ENCODE assay signal across 15 cellular contexts in the genomic region with DNA sequence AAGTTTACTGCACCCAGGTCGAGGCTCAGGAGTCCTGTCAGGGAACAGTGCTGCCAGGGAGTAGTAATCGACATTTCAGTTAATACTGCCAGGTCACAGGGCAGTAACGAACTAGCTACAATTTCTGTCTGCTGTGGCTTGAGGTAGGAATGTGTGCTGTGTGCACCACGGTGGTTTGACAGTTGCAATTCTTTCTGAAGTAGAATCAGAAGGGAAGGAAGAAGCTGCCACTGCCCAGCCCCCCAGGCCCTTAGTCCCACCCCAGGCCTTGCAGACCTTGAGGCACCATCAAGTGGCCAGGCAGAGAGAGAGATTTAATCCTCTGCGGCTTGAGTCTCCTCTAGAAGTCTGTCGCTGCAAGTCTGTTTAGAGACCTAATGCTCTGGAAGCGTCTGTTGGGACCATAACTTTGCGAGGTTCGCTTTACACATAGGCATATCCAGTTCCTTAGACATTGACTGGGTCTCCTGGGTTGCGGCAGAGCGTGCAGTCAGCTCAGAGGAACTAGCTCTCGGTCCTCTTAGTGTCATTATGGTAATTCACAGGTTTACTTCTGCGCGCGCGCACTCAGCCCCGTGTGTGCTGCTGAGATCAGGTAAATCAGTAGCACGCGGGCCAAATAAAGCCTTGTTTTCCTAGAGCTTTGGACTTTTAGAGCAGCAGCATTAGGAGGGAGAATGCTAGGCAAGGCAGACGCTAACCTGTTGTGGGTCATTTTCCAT. TPM values are rescaled to one million over a fixed set of nuclear protein-coding genes. Genes with fewer than 3 reads are reported as not detected.
DNase-seq lines count a peak whose midpoint lies in the region; ATAC-seq and TF ChIP-seq lines count a peak whose summit lies in the region.
"Had no signal": no experiment of that assay in that cellular context is flagged by ENCODE, and none has a peak within 500 bp of the region (broad histone marks: within the 10 kb centered on the region; RNA-seq: fewer than 3 reads in every experiment).

No MANE protein-coding gene starts in this region.

- TF ChIP-seq EP300 in SK-N-SH (IDR thresholded peaks at IDR 0.05; ENCODE audit: borderline replicate concordance in 1 of 2, low read depth in 1 of 2, low read length in 1 of 2) (no peak), sigmoid colon (IDR thresholded peaks at IDR 0.05) (no peak)

- H3K36me3 ChIP-seq in SK-N-SH (replicated peaks in 1 of 2; ENCODE audit: control insufficient read depth in 1 of 2, insufficient read depth in 2 of 2, low read length in 1 of 2) (no peaks in the 10 kb centered on the region), hepatocyte (replicated peaks; ENCODE audit: insufficient read depth, low read depth) (no peaks in the 10 kb centered on the region), sigmoid colon (no peaks in the 10 kb centered on the region)
- H3K36me3 ChIP-seq: neutrophil, SJSA1 had no signal

- peaks cover 83% of the 10 kb centered on the region for H3K27me3 Mint-ChIP-seq in activated CD4-positive, alpha-beta memory T cell treated with anti-CD3 and anti-CD28 coated beads, Interleukin-2, amount 10 ng/mL, durations not matched to agents 7 days and 5 days

- no peak overlapping the region for H3K4me3 ChIP-seq in SK-N-SH (ENCODE audit: low read depth in 2 of 2, low read length in 1 of 2)
- no peak overlapping the region for H3K4me3 ChIP-seq in hepatocyte
- no peak overlapping the region for H3K4me3 ChIP-seq in sigmoid colon
- H3K4me3 ChIP-seq: dorsolateral prefrontal cortex, SJSA1 had no signal

- H3K4me3 Mint-ChIP-seq in activated CD4-positive, alpha-beta memory T cell treated with anti-CD3 and anti-CD28 coated beads, Interleukin-2, amount 10 ng/mL, durations not matched to agents 7 days and 5 days, result no peak overlapping the region
- H3K4me3 Mint-ChIP-seq: CD8-positive, alpha-beta T cell had no signal

- H4K20me1 ChIP-seq in SK-N-SH (ENCODE audit: insufficient read depth) (no peaks in the 10 kb centered on the region), hepatocyte (ENCODE audit: insufficient read depth, poor library complexity, severe bottlenecking) (no peaks in the 10 kb centered on the region)

- POLR2A ChIA-PET in SK-N-SH (lab: Yijun Ruan, JAX), result no interaction called here
- POLR2A ChIA-PET in activated CD4-positive, alpha-beta memory T cell treated with anti-CD3 and anti-CD28 coated beads, Interleukin-2, amount 10 ng/mL, durations not matched to agents 7 days and 5 days (lab: Charles Lee), result no interaction called here

- H3K4me1 ChIP-seq in SK-N-SH (ENCODE audit: control insufficient read depth in 1 of 2, insufficient read depth in 2 of 2, low read depth in 1 of 2, low read length in 1 of 2), result no peaks in the 10 kb centered on the region
- no peaks in the 10 kb centered on the region for H3K4me1 ChIP-seq in hepatocyte (ENCODE audit: insufficient read depth)
- peaks cover 0 to 20% (median 14%) of the 10 kb centered on the region in 4 donors for H3K4me1 ChIP-seq in sigmoid colon

- CTCF ChIA-PET in SK-N-SH (lab: Yijun Ruan, JAX), result no interaction called here
- CTCF ChIA-PET in activated CD4-positive, alpha-beta memory T cell treated with anti-CD3 and anti-CD28 coated beads, Interleukin-2, amount 10 ng/mL, durations not matched to agents 7 days and 5 days (lab: Charles Lee), result interaction anchor here (0.6 kb wide), 1 partner anchor 44 kb away, joined by 4 read pairs; no protein-coding TSS in a partner anchor

- no peaks in the 10 kb centered on the region for H3K9me3 Mint-ChIP-seq in activated CD4-positive, alpha-beta memory T cell treated with anti-CD3 and anti-CD28 coated beads, Interleukin-2, amount 10 ng/mL, durations not matched to agents 7 days and 5 days
- H3K9me3 Mint-ChIP-seq: CD8-positive, alpha-beta T cell had no signal

- ATAC-seq in SK-N-SH treated with all-trans-retinoic acid at 6 μM for 48 hours (no peak), GM19455 (IDR thresholded peaks at IDR 0.05; ENCODE audit: unreplicated experiment) (no peak)
- ATAC-seq: CD8-positive, alpha-beta T cell had no signal

- TF ChIP-seq RAD21 in SK-N-SH (IDR thresholded peaks at IDR 0.05; ENCODE audit: low read length), result no peak

- no peak overlapping the region for H3K27ac Mint-ChIP-seq in activated CD4-positive, alpha-beta memory T cell treated with anti-CD3 and anti-CD28 coated beads, Interleukin-2, amount 10 ng/mL, durations not matched to agents 7 days and 5 days
- H3K27ac Mint-ChIP-seq: CD8-positive, alpha-beta T cell had no signal

- 9% methylated on average over 19 of the region's 20 CpGs for WGBS in SK-N-SH (ENCODE audit: low lambda C conversion rate)
- 4% methylated on average over 20 of the region's 20 CpGs for WGBS in hepatocyte (ENCODE audit: low lambda C conversion rate, missing lambda C conversion rate)
- WGBS in sigmoid colon, 2 donors, result 4 to 5% methylated on average over 20 of the region's 20 CpGs

- H3K9me2 ChIP-seq in SK-N-SH (no peaks in the 10 kb centered on the region), hepatocyte (replicated peaks; ENCODE audit: insufficient read depth) (no peaks in the 10 kb centered on the region)

- H3K4me2 ChIP-seq in SK-N-SH (no peak overlapping the region), hepatocyte (no peak overlapping the region)

- intact Hi-C loops in sigmoid colon (cut with DNase I), result no loop called here

- H3K79me2 ChIP-seq in SK-N-SH (ENCODE audit: insufficient read depth) (no peaks in the 10 kb centered on the region), hepatocyte (no peaks in the 10 kb centered on the region)

- DNase-seq in SK-N-SH, result peak; percentile 2
- DNase-seq in NCI-H345 (lab: John Stamatoyannopoulos, UW), result peak; percentile 93
- DNase-seq in hepatocyte (ENCODE audit: low spot score), result peak; percentile 41
- DNase-seq in superior temporal gyrus (ENCODE audit: extremely low spot score), result no peak
- no peak for DNase-seq in activated CD4-positive, alpha-beta memory T cell treated with anti-CD3 and anti-CD28 coated beads, Interleukin-2, amount 10 ng/mL, durations not matched to agents 7 days and 5 days
- DNase-seq in sigmoid colon, result no peak
- DNase-seq: CD8-positive, alpha-beta T cell; dorsolateral prefrontal cortex; mesenchymal stem cell; stimulated activated naive CD4-positive, alpha-beta T cell treated with Interleukin-2 at 50 U/mL for 16 hours had no signal

- no peaks in the 10 kb centered on the region for H3F3A ChIP-seq in SK-N-SH (replicated peaks; ENCODE audit: insufficient read depth)

- no peak for TF ChIP-seq POLR2A in sigmoid colon (IDR thresholded peaks at IDR 0.05)

- TF ChIP-seq CTCF in SK-N-SH (IDR thresholded peaks at IDR 0.05) (no peak), hepatocyte (IDR thresholded peaks at IDR 0.05; ENCODE audit: poor library complexity) (no peak), sigmoid colon (IDR thresholded peaks at IDR 0.05) (no peak)

- peaks cover 92% of the 10 kb centered on the region for H3K27me3 ChIP-seq in SK-N-SH (ENCODE audit: insufficient read depth)
- peaks cover 98% of the 10 kb centered on the region for H3K27me3 ChIP-seq in hepatocyte
- peaks cover 56 to 98% (median 92%) of the 10 kb centered on the region in 3 donors for H3K27me3 ChIP-seq in sigmoid colon

- H3K4me1 Mint-ChIP-seq in activated CD4-positive, alpha-beta memory T cell treated with anti-CD3 and anti-CD28 coated beads, Interleukin-2, amount 10 ng/mL, durations not matched to agents 7 days and 5 days, result no peaks in the 10 kb centered on the region

- H3K9me3 ChIP-seq in SK-N-SH (no peaks in the 10 kb centered on the region), hepatocyte (ENCODE audit: low read depth) (no peaks in the 10 kb centered on the region), sigmoid colon (no peaks in the 10 kb centered on the region)
- H3K9me3 ChIP-seq: neutrophil, SJSA1 had no signal

- H3K27ac ChIP-seq in SK-N-SH (ENCODE audit: low read depth in 2 of 2, low read length in 1 of 2) (no peak overlapping the region), hepatocyte (no peak overlapping the region), sigmoid colon (no peak overlapping the region)
- H3K27ac ChIP-seq: dorsolateral prefrontal cortex, neutrophil, SJSA1 had no signal

- no peak overlapping the region for H2AFZ ChIP-seq in SK-N-SH (ENCODE audit: low read depth)
- no peak overlapping the region for H2AFZ ChIP-seq in hepatocyte

- peaks cover 11% of the 10 kb centered on the region for H3K36me3 Mint-ChIP-seq in activated CD4-positive, alpha-beta memory T cell treated with anti-CD3 and anti-CD28 coated beads, Interleukin-2, amount 10 ng/mL, durations not matched to agents 7 days and 5 days (ENCODE audit: low read depth)
- H3K36me3 Mint-ChIP-seq: CD8-positive, alpha-beta T cell had no signal

- no peak overlapping the region for H3K9ac ChIP-seq in SK-N-SH

TF ChIP-seq in SK-N-SH, 30 proteins besides CTCF, POLR2A, EP300 and RAD21 (continues in another document):
- TF ChIP-seq POLR2AphosphoS5 (IDR thresholded peaks at IDR 0.05; ENCODE audit: low read depth, low read length), result no peak
- TF ChIP-seq, protein P1, sequence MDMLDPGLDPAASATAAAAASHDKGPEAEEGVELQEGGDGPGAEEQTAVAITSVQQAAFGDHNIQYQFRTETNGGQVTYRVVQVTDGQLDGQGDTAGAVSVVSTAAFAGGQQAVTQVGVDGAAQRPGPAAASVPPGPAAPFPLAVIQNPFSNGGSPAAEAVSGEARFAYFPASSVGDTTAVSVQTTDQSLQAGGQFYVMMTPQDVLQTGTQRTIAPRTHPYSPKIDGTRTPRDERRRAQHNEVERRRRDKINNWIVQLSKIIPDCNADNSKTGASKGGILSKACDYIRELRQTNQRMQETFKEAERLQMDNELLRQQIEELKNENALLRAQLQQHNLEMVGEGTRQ (IDR thresholded peaks at IDR 0.05; ENCODE audit: borderline replicate concordance, low read depth, low read length), result no peak
- no peak for TF ChIP-seq SIN3A (IDR thresholded peaks at IDR 0.05; ENCODE audit: borderline replicate concordance, low read depth, low read length)

TF ChIP-seq in SK-N-SH treated with all-trans-retinoic acid at 6 μM for 48 hours, 23 proteins besides CTCF, POLR2A, EP300 and RAD21:
- TF ChIP-seq ISL1 (CRISPR knock-in tag; IDR thresholded peaks at IDR 0.05) (no peak), ZNF8 (CRISPR knock-in tag; IDR thresholded peaks at IDR 0.05) (no peak)

RNA-seq across cellular contexts. Expression of a gene that starts 9.8 kb away (rescaled TPM):
- not detected in 2 replicates for polyA plus RNA-seq in SK-N-SH (2012; rRNA removed)
- not detected in 2 replicates for polyA plus RNA-seq in SK-N-SH (2012; cell fraction: cytosol; rRNA removed)
- polyA plus RNA-seq in SK-N-SH (2012; cell fraction: nucleus; rRNA removed), result not detected in 2 replicates
- total RNA-seq in hepatocyte, result 2.7 and 4.7 TPM in 2 replicates
- 2.2 and 7.3 TPM in 2 replicates for polyA plus RNA-seq in hepatocyte
- not detected for total RNA-seq in activated CD4-positive, alpha-beta memory T cell treated with anti-CD3 and anti-CD28 coated beads, Interleukin-2, amount 10 ng/mL, durations not matched to agents 7 days and 5 days
- not detected for total RNA-seq in sigmoid colon
- polyA plus RNA-seq in sigmoid colon, result not detected
- total RNA-seq: A673; CD8-positive, alpha-beta T cell; SJSA1 had no signal

Comparison
In these comparisons a context has a peak if more than half of its experiments do, and no peak if none do; other contexts are left out.
1. DNase-seq: peak in SK-N-SH (single experiment), NCI-H345 (single experiment) and hepatocyte (single experiment); none in superior temporal gyrus (single experiment), activated CD4-positive, alpha-beta memory T cell treated with anti-CD3 and anti-CD28 coated beads, Interleukin-2, amount 10 ng/mL, durations not matched to agents 7 days and 5 days (single experiment) and sigmoid colon (single experiment).